20 cellular contexts compared by ENCODE assay signal in genomic region chr15:36832792-36833191, GRCh38.
"Had no signal": no experiment of that assay in that cellular context is flagged by ENCODE, and none has a peak within 500 bp of the region (broad histone marks: within the 10 kb centered on the region; RNA-seq: fewer than 3 reads in every experiment).

No MANE protein-coding gene starts in this region.

- DNase-seq: activated CD4-positive, alpha-beta T cell treated with anti-CD3 and anti-CD28 coated beads, Interleukin-2, amount 10 ng/mL, durations not matched to agents 7 days and 5 days; activated CD8-positive, alpha-beta memory T cell treated with anti-CD3 and anti-CD28 coated beads for 24 hours; activated gamma-delta T cell treated with Interleukin-2 at 50 U/mL for 16 hours; amygdala; cerebellar nuclear complex; islet precursor cell; left lung; mammary epithelial cell; mucosa of descending colon; naive thymus-derived CD8-positive, alpha-beta T cell; posterior cingulate gyrus; retina; stimulated activated CD4-positive, alpha-beta T cell treated with anti-CD3 and anti-CD28 coated beads, Interleukin-4, amount 100 ng/mL, for 1 hour; stimulated activated naive CD4-positive, alpha-beta T cell; T-helper 9 cell; tibial artery had no signal

- H3K27ac ChIP-seq: hepatocyte, left lung, tibial artery, vagina had no signal

- H3K27me3 ChIP-seq: hepatocyte, left lung, tibial artery, vagina had no signal

- H3K79me2 ChIP-seq: hepatocyte had no signal

- H3K27ac Mint-ChIP-seq: activated CD4-positive, alpha-beta T cell treated with anti-CD3 and anti-CD28 coated beads, Interleukin-2, amount 10 ng/mL, durations not matched to agents 7 days and 5 days; activated naive CD8-positive, alpha-beta T cell; naive thymus-derived CD8-positive, alpha-beta T cell had no signal

- H3K9me3 ChIP-seq: left lung, mucosa of descending colon, tibial artery, vagina had no signal

- ATAC-seq: left lung; mucosa of descending colon; naive thymus-derived CD8-positive, alpha-beta T cell had no signal

- H3K4me3 Mint-ChIP-seq: activated CD4-positive, alpha-beta T cell treated with anti-CD3 and anti-CD28 coated beads, Interleukin-2, amount 10 ng/mL, durations not matched to agents 7 days and 5 days; activated naive CD8-positive, alpha-beta T cell; brain; naive thymus-derived CD8-positive, alpha-beta T cell had no signal

- H3K4me1 Mint-ChIP-seq: activated CD4-positive, alpha-beta T cell treated with anti-CD3 and anti-CD28 coated beads, Interleukin-2, amount 10 ng/mL, durations not matched to agents 7 days and 5 days; naive thymus-derived CD8-positive, alpha-beta T cell had no signal

- H3K36me3 ChIP-seq: left lung, tibial artery, vagina had no signal

- H3K9me3 Mint-ChIP-seq: activated CD4-positive, alpha-beta T cell treated with anti-CD3 and anti-CD28 coated beads, Interleukin-2, amount 10 ng/mL, durations not matched to agents 7 days and 5 days had no signal

- H3K4me3 ChIP-seq: hepatocyte, left lung, mucosa of descending colon, tibial artery, vagina had no signal

- H2AFZ ChIP-seq: hepatocyte had no signal

- H3K4me1 ChIP-seq: left lung, tibial artery, vagina had no signal

- H3K4me2 ChIP-seq: hepatocyte had no signal

- H3K36me3 Mint-ChIP-seq: activated naive CD8-positive, alpha-beta T cell had no signal
